8 cellular contexts compared by ENCODE assay signal in the genomic region with DNA sequence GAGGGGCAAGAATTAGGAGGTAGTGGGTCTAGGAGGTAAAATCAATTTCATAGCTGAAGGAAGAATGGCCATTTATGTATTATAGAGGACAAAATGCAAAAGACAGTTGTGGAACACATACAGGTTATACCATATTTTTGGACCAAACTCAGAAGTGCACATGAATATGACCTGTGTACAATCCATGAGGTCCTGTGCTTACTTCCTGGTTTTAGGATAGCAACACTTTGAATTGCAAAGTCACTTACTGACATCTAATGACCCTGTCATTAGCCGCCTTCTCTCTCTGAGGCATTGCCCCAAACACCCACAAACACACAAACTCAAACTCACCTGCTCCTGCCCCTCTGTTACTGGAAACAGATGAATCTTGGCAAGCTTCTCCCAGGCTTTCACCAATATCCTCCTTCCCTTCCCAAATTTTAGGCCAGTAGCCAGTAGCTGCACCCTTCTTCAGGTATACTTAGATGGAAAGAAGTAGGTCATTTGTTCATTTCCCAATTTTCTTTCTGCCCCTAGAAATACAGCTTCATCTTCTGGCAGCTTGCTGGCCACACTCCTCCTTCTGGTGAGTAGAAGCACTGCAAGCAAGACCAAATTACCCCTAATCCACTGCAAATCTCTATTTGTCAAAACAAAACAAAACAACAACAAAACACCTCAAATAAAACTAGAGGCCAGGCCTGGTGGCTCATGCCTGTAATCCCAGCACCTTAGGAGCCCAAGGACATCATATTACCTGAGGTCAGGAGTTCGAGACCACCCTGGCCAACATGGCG. TPM values are rescaled to one million over a fixed set of nuclear protein-coding genes. Genes with fewer than 3 reads are reported as not detected.
DNase-seq lines count a peak whose midpoint lies in the region; ATAC-seq and TF ChIP-seq lines count a peak whose summit lies in the region.

No MANE protein-coding gene starts in this region.

- H3K9ac ChIP-seq in OCI-LY3 (ENCODE audit: low read length) (no peak overlapping the region), trophoblast cell (ENCODE audit: low read length) (no peak overlapping the region)

- WGBS in esophagus muscularis mucosa: 92% methylated on average over 3 of the region's 3 CpGs
- WGBS in trophoblast cell (ENCODE audit: extremely low coverage, insufficient coverage, insufficient read length): no CpG with 5 or more reads among the region's 3 CpGs

- H3K4ac ChIP-seq in trophoblast cell (ENCODE audit: low read depth, low read length): no peak overlapping the region

- H4K91ac ChIP-seq in trophoblast cell (ENCODE audit: low read depth, low read length): no peak overlapping the region

- H3K9me3 ChIP-seq in OCI-LY3 (ENCODE audit: insufficient read depth, low read length) (no peaks in the 10 kb centered on the region), esophagus muscularis mucosa (no peaks in the 10 kb centered on the region), trophoblast cell (ENCODE audit: insufficient read depth, low read depth, low read length) (no peaks in the 10 kb centered on the region)

- H3K36me3 ChIP-seq in OCI-LY3 (replicated peaks; ENCODE audit: low read depth, low read length) (no peaks in the 10 kb centered on the region), esophagus muscularis mucosa (no peaks in the 10 kb centered on the region), trophoblast cell (ENCODE audit: control insufficient read depth in 1 of 2, insufficient read depth in 2 of 2, low read length in 2 of 2) (no peaks in the 10 kb centered on the region)

- intact Hi-C loops in esophagus muscularis mucosa (cut with DNase I): loop anchor here (2.0 kb wide), 1 partner anchor 69 kb away; no protein-coding TSS in a partner anchor

- TF ChIP-seq POLR2A in esophagus muscularis mucosa (IDR thresholded peaks at IDR 0.05; ENCODE audit: low read depth): no peak

- H3K4me1 ChIP-seq in OCI-LY3 (ENCODE audit: low read length) (peaks cover 3% of the 10 kb centered on the region; the same call in 1 of the 2 replicates), esophagus muscularis mucosa (no peaks in the 10 kb centered on the region), trophoblast cell (ENCODE audit: control insufficient read depth in 1 of 2, insufficient read depth in 2 of 2, low read length in 2 of 2) (peaks cover 3% of the 10 kb centered on the region in 2 experiments)

- peak overlapping the region; percentile 82 for H4K8ac ChIP-seq in trophoblast cell (ENCODE audit: low read depth, low read length)

- H3K27me3 ChIP-seq in OCI-LY3 (ENCODE audit: low read depth, low read length) (no peaks in the 10 kb centered on the region), esophagus muscularis mucosa (no peaks in the 10 kb centered on the region), trophoblast cell (ENCODE audit: insufficient read depth, low read length) (no peaks in the 10 kb centered on the region)

- ATAC-seq in activated CD4-positive, CD25-positive, alpha-beta regulatory T cell treated with anti-CD3 and anti-CD28 coated beads, Interleukin-2, amount 50 U/mL, for 24 hours: peak; percentile 30 to 38
- ATAC-seq in GM21717 (IDR thresholded peaks at IDR 0.05; ENCODE audit: unreplicated experiment) (peak; percentile 63), HG03095 (IDR thresholded peaks at IDR 0.05; ENCODE audit: unreplicated experiment) (no peak), omental fat pad (ENCODE audit: low FRiP score) (no peak)

- H3K79me2 ChIP-seq in OCI-LY3 (ENCODE audit: low read length) (no peaks in the 10 kb centered on the region), trophoblast cell (ENCODE audit: control insufficient read depth, insufficient read depth, low read length, poor library complexity) (no peaks in the 10 kb centered on the region)

- H2BK12ac ChIP-seq in trophoblast cell (ENCODE audit: low read length): peak overlapping the region; percentile 59

- no peak overlapping the region for H4K12ac ChIP-seq in trophoblast cell (ENCODE audit: low read depth, low read length)

- no peak overlapping the region for H2AFZ ChIP-seq in OCI-LY3 (ENCODE audit: low read depth, low read length)
- H2AFZ ChIP-seq in trophoblast cell (ENCODE audit: insufficient read depth, low read length, poor library complexity): no peak overlapping the region

- H2AK5ac ChIP-seq in trophoblast cell (ENCODE audit: low read length): no peak overlapping the region

- no peak for TF ChIP-seq EP300 in esophagus muscularis mucosa (IDR thresholded peaks at IDR 0.05)

- H3K79me1 ChIP-seq in trophoblast cell (ENCODE audit: low read length): peaks cover 2% of the 10 kb centered on the region

- no peak overlapping the region for H3K14ac ChIP-seq in trophoblast cell (ENCODE audit: low read length)

- no peak overlapping the region for H3K18ac ChIP-seq in trophoblast cell (ENCODE audit: low read length)

- H2BK5ac ChIP-seq in trophoblast cell (ENCODE audit: low read depth, low read length, poor library complexity): no peak overlapping the region

- H3K27ac ChIP-seq in OCI-LY3 (ENCODE audit: low read length) (no peak overlapping the region), esophagus muscularis mucosa (replicated peaks in 1 of 4) (no peak overlapping the region), trophoblast cell (ENCODE audit: low read depth, low read length) (no peak overlapping the region)

- no peak for DNase-seq in activated CD4-positive, CD25-positive, alpha-beta regulatory T cell treated with anti-CD3 and anti-CD28 coated beads, Interleukin-2, amount 50 U/mL, for 72 hours
- no peak for DNase-seq in esophagus muscularis mucosa (ENCODE audit: extremely low spot score)
- peak in 1 of 2 donors; percentile 60 for DNase-seq in trophoblast cell
- DNase-seq in omental fat pad (ENCODE audit: low spot score): no peak

- no peak overlapping the region for H3K4me3 ChIP-seq in OCI-LY3 (ENCODE audit: low read length)
- no peak overlapping the region for H3K4me3 ChIP-seq in esophagus muscularis mucosa
- no peak overlapping the region for H3K4me3 ChIP-seq in trophoblast cell (ENCODE audit: low read depth, low read length)

- TF ChIP-seq CTCF in OCI-LY3 (IDR thresholded peaks at IDR 0.05; ENCODE audit: low read depth, low read length) (peak; percentile 42), esophagus muscularis mucosa (IDR thresholded peaks at IDR 0.05) (peak; percentile 61 to 68 (median 67)), omental fat pad (IDR thresholded peaks at IDR 0.05) (no peak)

- no peak overlapping the region for H3K4me2 ChIP-seq in OCI-LY3 (ENCODE audit: low read length)
- H3K4me2 ChIP-seq in trophoblast cell (ENCODE audit: low read length): no peak overlapping the region

- no peaks in the 10 kb centered on the region for H4K20me1 ChIP-seq in OCI-LY3 (ENCODE audit: insufficient read depth, low read length)

- no peak overlapping the region for H3K23ac ChIP-seq in trophoblast cell (ENCODE audit: low read length)

- H2BK120ac ChIP-seq in trophoblast cell (ENCODE audit: insufficient read depth, low read length, poor library complexity): no peak overlapping the region

RNA-seq across cellular contexts. Expression of gene RPL5, which starts 13.7 kb away (rescaled TPM):
- total RNA-seq in esophagus muscularis mucosa (1,000 to 10,000 TPM; 1,085 to 2,182 (median 1,790) TPM), omental fat pad (1,000 to 10,000 TPM; 1,480 to 1,916 (median 1,561) TPM)
- 3,279 and 3,316 TPM in 2 replicates for polyA plus RNA-seq in trophoblast cell (2013)

RNA-seq across cellular contexts. Expression of gene EVI5, which starts 33.3 kb away (rescaled TPM):
- total RNA-seq in esophagus muscularis mucosa: 10 to 100 TPM; 32.3 to 55.2 (median 40.4) TPM
- polyA plus RNA-seq in trophoblast cell (2013): 17.8 and 20.6 TPM in 2 replicates
- 10 to 100 TPM; 25.9 to 38.3 (median 30.7) TPM for total RNA-seq in omental fat pad

Comparison
In these comparisons a context has a peak if more than half of its experiments do, and no peak if none do; other contexts are left out.
1. ATAC-seq: peak in activated CD4-positive, CD25-positive, alpha-beta regulatory T cell treated with anti-CD3 and anti-CD28 coated beads, Interleukin-2, amount 50 U/mL, for 24 hours (2 of 2) and GM21717 (single experiment); none in HG03095 (single experiment) and omental fat pad (single experiment).
2. CTCF ChIP-seq: peak in OCI-LY3 (single experiment) and esophagus muscularis mucosa (3 of 3); none in omental fat pad (0 of 3).